ENCODE assay signal across 1 cellular context in genomic region chr22:50399751-50400331, GRCh38.
TF ChIP-seq lines count a peak whose summit lies in the region.

No MANE protein-coding gene starts in this region.

TF ChIP-seq in H1, 55 proteins besides CTCF, POLR2A, EP300 and RAD21 (continued from another document):
- TF ChIP-seq CHD7 (IDR thresholded peaks at IDR 0.05; ENCODE audit: insufficient replicate concordance, low read length) (no peak), NANOG (IDR thresholded peaks at IDR 0.05; ENCODE audit: insufficient read depth, low read depth, low read length, poor library complexity, severe bottlenecking) (no peak), ASH2L (IDR thresholded peaks at IDR 0.05; ENCODE audit: low read length) (no peak), FOSL1 (IDR thresholded peaks at IDR 0.05; ENCODE audit: insufficient read depth, low read depth, low read length) (no peak), USF2 (IDR thresholded peaks at IDR 0.05; ENCODE audit: low read length) (peak; percentile 74), TBP (IDR thresholded peaks at IDR 0.05; ENCODE audit: low read depth, low read length) (no peak), RFX5 (IDR thresholded peaks at IDR 0.05; ENCODE audit: borderline replicate concordance, low read depth, low read length) (no peak), EZH2 (IDR thresholded peaks at IDR 0.05; ENCODE audit: low read depth, low read length, severe bottlenecking) (no peak), SIRT6 (IDR thresholded peaks at IDR 0.05; ENCODE audit: low read length) (no peak), YY1 (IDR thresholded peaks at IDR 0.05; ENCODE audit: low read depth, low read length) (peak; percentile 82), TEAD4 (IDR thresholded peaks at IDR 0.05; ENCODE audit: low read depth, low read length) (no peak), SP4 (IDR thresholded peaks at IDR 0.05; ENCODE audit: low read length) (no peak), ATF3 (IDR thresholded peaks at IDR 0.05; ENCODE audit: insufficient read depth, low read depth, low read length) (peak; percentile 55; the same call in 1 of the 2 replicates)
